Comparison of ENCODE assay signal across 8 cellular contexts in the genomic region with DNA sequence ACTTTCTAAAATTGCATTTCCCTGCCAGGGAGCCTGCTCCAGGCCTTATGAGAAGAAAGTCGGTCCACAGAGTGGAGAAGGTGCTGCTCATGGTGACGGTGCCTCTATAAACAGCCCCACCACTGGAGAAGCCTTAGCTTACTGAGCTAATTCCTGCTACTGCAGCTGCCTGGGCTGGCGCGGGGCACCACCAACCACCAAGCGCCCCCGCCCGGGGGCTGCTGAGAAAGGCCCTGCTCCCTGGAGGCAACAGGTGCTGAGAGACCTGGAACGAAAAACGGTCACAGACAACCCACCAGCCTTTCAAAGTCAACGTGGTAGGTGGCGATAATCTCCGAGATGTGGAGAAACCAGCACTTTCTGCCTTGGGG. TPM values are rescaled to one million over a fixed set of nuclear protein-coding genes. Genes with fewer than 3 reads are reported as not detected.
A peak's percentile ranks its signal among the peaks of the same experiment; 100 is the strongest.
DNase-seq lines count a peak whose midpoint lies in the region; TF ChIP-seq lines count a peak whose summit lies in the region.

No MANE protein-coding gene starts in this region.

- peak; percentile 4 for TF ChIP-seq CTCF in GM12865 (IDR thresholded peaks at IDR 0.05; ENCODE audit: insufficient read depth, low read depth, low read length, missing control alignments)
- peak; percentile 6 for TF ChIP-seq CTCF in astrocyte of the cerebellum (IDR thresholded peaks at IDR 0.05; ENCODE audit: low read depth, low read length, missing control alignments)

- H3K9me3 ChIP-seq in mesodermal cell (ENCODE audit: control insufficient read depth, low read length) = no peaks in the 10 kb centered on the region

- H3K4me1 ChIP-seq in mesodermal cell (ENCODE audit: control insufficient read depth, insufficient read depth, low read length, poor library complexity, severe bottlenecking) = peaks cover 25% of the 10 kb centered on the region

- WGBS in mesodermal cell (ENCODE audit: insufficient coverage in 2 of 2), 2 experiments = 11% methylated on average over 5 of the region's 12 CpGs; no CpG with 5 or more reads in 1 of the 2 experiments

- H3K36me3 ChIP-seq in mesodermal cell (ENCODE audit: control insufficient read depth, insufficient read depth, low read length) = peaks cover 33% of the 10 kb centered on the region

- H3K4me3 ChIP-seq in GM12865 (ENCODE audit: low read depth, low read length) (peak overlapping the region; percentile 92), astrocyte of the cerebellum (ENCODE audit: low read depth, low read length) (peak overlapping the region; percentile 85), mesodermal cell (ENCODE audit: extremely low read depth, insufficient read depth, low read length, poor library complexity, severe bottlenecking) (peak overlapping the region; percentile 62)

- H3K27ac ChIP-seq in mesodermal cell (ENCODE audit: low read depth, low read length, severe bottlenecking) = no peak overlapping the region

- in situ Hi-C loops in astrocyte of the cerebellum (cut with HindIII; ENCODE audit: low sequenced_read_pairs) = no loop called here

- DNase-seq in GM12865 (ENCODE audit: low read depth) (peak; percentile 48), NCI-H1436 treated with DMSO at 0.1 percent for 48 hours (lab: John Stamatoyannopoulos, UW) (peak; percentile 7), astrocyte of the cerebellum (ENCODE audit: low read depth) (no peak), NCI-H2029 treated with DMSO at 0.1 percent for 48 hours (lab: John Stamatoyannopoulos, UW) (no peak), 8988T (no peak)
- no peak for DNase-seq in stimulated activated CD8-positive, alpha-beta memory T cell treated with anti-CD3 and anti-CD28 coated beads, Interleukin-4, amount 100 ng/mL, for 48 hours
- no peak for DNase-seq in stimulated activated CD4-positive, alpha-beta T cell treated with anti-CD3 and anti-CD28 coated beads, Interleukin-2, amount 100 ng/mL, for 48 hours

RNA-seq across cellular contexts. Expression of a gene that starts 2.9 kb away (rescaled TPM):
- polyA plus RNA-seq in mesodermal cell (2013, experiment 1 of 2) = 53.1 TPM
- 39.6 TPM for polyA plus RNA-seq in mesodermal cell (2013, experiment 2 of 2)

RNA-seq across cellular contexts. Expression of a gene that starts 3.8 kb away (rescaled TPM):
- 8.6 TPM for polyA plus RNA-seq in mesodermal cell (2013, experiment 1 of 2)
- polyA plus RNA-seq in mesodermal cell (2013, experiment 2 of 2) = 6.0 TPM

RNA-seq across cellular contexts. Expression of a gene that starts 24.3 kb away (rescaled TPM):
- 10.9 TPM for polyA plus RNA-seq in mesodermal cell (2013, experiment 1 of 2)
- 7.8 TPM for polyA plus RNA-seq in mesodermal cell (2013, experiment 2 of 2)

RNA-seq across cellular contexts. Expression of a gene that starts 33.9 kb away (rescaled TPM):
- 107 TPM for polyA plus RNA-seq in mesodermal cell (2013, experiment 1 of 2)
- polyA plus RNA-seq in mesodermal cell (2013, experiment 2 of 2) = 95.7 TPM

RNA-seq across cellular contexts. Expression of a gene that starts 42.7 kb away (rescaled TPM):
- polyA plus RNA-seq in mesodermal cell (2013, experiment 1 of 2) = 18.2 TPM
- 8.8 TPM for polyA plus RNA-seq in mesodermal cell (2013, experiment 2 of 2)

Comparison
In these comparisons a context has a peak if more than half of its experiments do, and no peak if none do; other contexts are left out.
1. DNase-seq: peak in GM12865 (single experiment) and NCI-H1436 treated with DMSO at 0.1 percent for 48 hours (single experiment); none in astrocyte of the cerebellum (single experiment), NCI-H2029 treated with DMSO at 0.1 percent for 48 hours (single experiment), 8988T (single experiment), stimulated activated CD8-positive, alpha-beta memory T cell treated with anti-CD3 and anti-CD28 coated beads, Interleukin-4, amount 100 ng/mL, for 48 hours (single experiment) and stimulated activated CD4-positive, alpha-beta T cell treated with anti-CD3 and anti-CD28 coated beads, Interleukin-2, amount 100 ng/mL, for 48 hours (0 of 2).
2. Peak in every context shown above with its lines, with median percentiles within 50 percentile points of each other: H3K4me3 ChIP-seq.